ENCODE assay signal across 28 cellular contexts in genomic region chr6:112024464-112024863, GRCh38. TPM values are rescaled to one million over a fixed set of nuclear protein-coding genes. Genes with fewer than 3 reads are reported as not detected.
"Had no signal": no experiment of that assay in that cellular context is flagged by ENCODE, and none has a peak within 500 bp of the region (broad histone marks: within the 10 kb centered on the region; RNA-seq: fewer than 3 reads in every experiment).

No MANE protein-coding gene starts in this region.

- H3K27ac ChIP-seq: colonic mucosa, epithelial cell of prostate, esophagus squamous epithelium, gastrocnemius medialis, heart right ventricle, left lung, lower lobe of right lung had no signal

- H3K27me3 ChIP-seq: colonic mucosa, esophagus squamous epithelium, gastrocnemius medialis, heart right ventricle, left lung had no signal

- ATAC-seq: effector memory CD8-positive, alpha-beta T cell; esophagus mucosa; gastrocnemius medialis; heart right ventricle; left cardiac atrium; left lung; left ventricle myocardium superior; lower lobe of right lung; naive thymus-derived CD4-positive, alpha-beta T cell had no signal

- H3K9me3 Mint-ChIP-seq: dendritic cell treated with granulocyte-macrophage colony-stimulating factor and Interleukin-4, amounts not matched to agents 40 ng/mL and 50 ng/mL, for 4 days had no signal

- H3K27me3 Mint-ChIP-seq: dendritic cell treated with granulocyte-macrophage colony-stimulating factor and Interleukin-4, amounts not matched to agents 40 ng/mL and 50 ng/mL, for 4 days; effector memory CD8-positive, alpha-beta T cell; naive thymus-derived CD4-positive, alpha-beta T cell had no signal

- H3K9me3 ChIP-seq: colonic mucosa, gastrocnemius medialis, lower lobe of right lung had no signal

- DNase-seq: colonic mucosa; cortex of kidney; effector CD8-positive, alpha-beta T cell; effector memory CD8-positive, alpha-beta T cell; endodermal cell; erythroblast; esophagus squamous epithelium; foreskin fibroblast; foreskin melanocyte; gastrocnemius medialis; glutamatergic neuron; head of caudate nucleus; heart right ventricle; hippocampal formation; left cardiac atrium; left lung; left ventricle myocardium superior; lower lobe of right lung; mesendoderm; naive thymus-derived CD4-positive, alpha-beta T cell had no signal

- H3K27ac Mint-ChIP-seq: dendritic cell treated with granulocyte-macrophage colony-stimulating factor and Interleukin-4, amounts not matched to agents 40 ng/mL and 50 ng/mL, for 4 days; effector memory CD8-positive, alpha-beta T cell; endodermal cell had no signal

- H3K4me3 Mint-ChIP-seq: dendritic cell treated with granulocyte-macrophage colony-stimulating factor and Interleukin-4, amounts not matched to agents 40 ng/mL and 50 ng/mL, for 4 days; effector memory CD8-positive, alpha-beta T cell; endodermal cell had no signal

RNA-seq across cellular contexts. Expression of gene CCN6, which starts 29.4 kb away (rescaled TPM):
- total RNA-seq: colonic mucosa; dermis microvascular lymphatic vessel endothelial cell; endodermal cell; esophagus mucosa; gastrocnemius medialis; glomerular endothelial cell; heart right ventricle; left cardiac atrium; left lung; left ventricle myocardium superior; lower lobe of right lung; lung microvascular endothelial cell; mononuclear cell; mucosa of gallbladder; naive thymus-derived CD4-positive, alpha-beta T cell had no signal
